Comparison of ENCODE assay signal across 8 cellular contexts in the genomic region with DNA sequence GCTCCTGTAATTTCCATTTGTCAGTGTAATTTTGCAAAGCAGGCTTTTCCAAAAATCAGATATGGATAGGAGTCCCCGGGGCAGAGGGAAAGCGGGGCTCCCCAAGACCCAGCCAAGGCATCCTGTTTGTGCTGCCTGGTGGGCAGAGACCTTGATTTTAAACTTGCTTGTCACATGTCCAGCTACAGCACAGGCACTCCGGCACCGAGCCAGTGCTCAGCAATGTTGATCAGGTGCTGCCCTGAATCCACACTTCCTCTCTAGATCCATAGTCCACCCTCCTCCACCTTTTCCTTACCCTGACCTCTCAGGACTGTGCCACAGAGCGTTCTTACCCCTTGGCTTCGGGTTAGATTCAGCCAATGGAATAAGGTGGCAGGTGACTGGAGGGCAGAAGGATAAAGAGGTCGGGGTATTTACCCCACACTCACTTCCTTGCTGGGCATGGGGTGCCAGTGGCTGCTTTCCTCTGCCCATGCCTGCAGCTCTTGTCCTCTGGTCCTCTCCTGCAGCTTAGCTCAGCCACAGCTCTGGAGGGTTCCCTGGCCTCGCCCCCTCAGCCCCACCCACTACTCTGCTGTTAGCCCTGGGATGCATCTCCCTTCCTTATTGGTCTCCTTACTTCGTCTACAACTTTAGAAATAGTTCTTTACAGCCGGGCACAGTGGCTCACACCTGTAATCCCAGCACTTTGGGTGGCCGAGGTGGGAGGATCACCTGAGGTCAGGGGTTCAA.
DNase-seq lines count a peak whose midpoint lies in the region; ATAC-seq and TF ChIP-seq lines count a peak whose summit lies in the region.

No MANE protein-coding gene starts in this region.

- peaks cover 17% of the 10 kb centered on the region for H3K4me1 ChIP-seq in iPS-20b (ENCODE audit: insufficient read depth, low read length)
- peaks cover 46% of the 10 kb centered on the region for H3K4me1 ChIP-seq in skeletal muscle satellite cell (ENCODE audit: control insufficient read depth, insufficient read depth, low read length)

- no peak for TF ChIP-seq CTCF in progenitor cell of endocrine pancreas (IDR thresholded peaks at IDR 0.05; ENCODE audit: unreplicated experiment)

- intact Hi-C loops in activated T-helper 2 cell treated with anti-CD3 and anti-CD28 coated beads, Interferon-gamma antibody, Interleukin-2, Interleukin-4, amounts not matched to agents 10 μg/mL and 5 μg/mL and 100 μg/mL, durations not matched to agents 14 hours and 24 hours and 36 hours (cut with micrococcal nuclease): no loop called here

- no peaks in the 10 kb centered on the region for H3K36me3 ChIP-seq in H7 (replicated peaks; ENCODE audit: control insufficient read depth, insufficient read depth, low read length)
- no peaks in the 10 kb centered on the region for H3K36me3 ChIP-seq in iPS-20b (ENCODE audit: insufficient read depth, low read depth, low read length)
- no peaks in the 10 kb centered on the region for H3K36me3 ChIP-seq in skeletal muscle satellite cell (ENCODE audit: insufficient read depth, low read length)

- H3K36me3 Mint-ChIP-seq in activated T-helper 2 cell treated with anti-CD3 and anti-CD28 coated beads, Interferon-gamma antibody, Interleukin-2, Interleukin-4, amounts not matched to agents 10 μg/mL and 5 μg/mL and 100 μg/mL, durations not matched to agents 14 hours and 24 hours and 36 hours (ENCODE audit: low read depth): no peaks in the 10 kb centered on the region
- H3K36me3 Mint-ChIP-seq in progenitor cell of endocrine pancreas (ENCODE audit: insufficient read depth): no peaks in the 10 kb centered on the region

- DNase-seq in H7: peak; percentile 60
- DNase-seq in activated T-helper 2 cell treated with anti-CD3 and anti-CD28 coated beads, Interferon-gamma antibody, Interleukin-2, Interleukin-4, amounts not matched to agents 10 μg/mL and 5 μg/mL and 100 μg/mL, durations not matched to agents 14 hours and 24 hours and 36 hours (ENCODE audit: low spot score): no peak
- DNase-seq in progenitor cell of endocrine pancreas (ENCODE audit: low spot score, unreplicated experiment): no peak
- no peak for DNase-seq in UCSD-AML1 (lab: John Stamatoyannopoulos, UW; ENCODE audit: unreplicated experiment)
- no peak for DNase-seq in midbrain (lab: John Stamatoyannopoulos, UW)

- H3K4me3 ChIP-seq in H7 (ENCODE audit: insufficient read depth, low read depth, low read length) (no peak overlapping the region), iPS-20b (ENCODE audit: low read length) (peak overlapping the region; percentile 58; the same call in 1 of the 2 replicates), skeletal muscle satellite cell (ENCODE audit: low read length) (no peak overlapping the region)

- H3K9me3 Mint-ChIP-seq in activated T-helper 2 cell treated with anti-CD3 and anti-CD28 coated beads, Interferon-gamma antibody, Interleukin-2, Interleukin-4, amounts not matched to agents 10 μg/mL and 5 μg/mL and 100 μg/mL, durations not matched to agents 14 hours and 24 hours and 36 hours: no peaks in the 10 kb centered on the region
- no peaks in the 10 kb centered on the region for H3K9me3 Mint-ChIP-seq in progenitor cell of endocrine pancreas (ENCODE audit: low read depth)

- H3K9ac ChIP-seq in iPS-20b (ENCODE audit: low read depth, low read length) (peak overlapping the region; percentile 61; the same call in 1 of the 2 replicates), skeletal muscle satellite cell (ENCODE audit: low read depth, low read length) (peak overlapping the region; percentile 28)

- ATAC-seq in GM18520 (IDR thresholded peaks at IDR 0.05; ENCODE audit: unreplicated experiment): no peak

- peak overlapping the region; percentile 35 for H3K27ac ChIP-seq in iPS-20b (ENCODE audit: low read length)

- H3K9me3 ChIP-seq in iPS-20b (ENCODE audit: insufficient read depth, low read depth, low read length) (no peaks in the 10 kb centered on the region), skeletal muscle satellite cell (replicated peaks; ENCODE audit: low read length) (no peaks in the 10 kb centered on the region)

- H3K27ac Mint-ChIP-seq in activated T-helper 2 cell treated with anti-CD3 and anti-CD28 coated beads, Interferon-gamma antibody, Interleukin-2, Interleukin-4, amounts not matched to agents 10 μg/mL and 5 μg/mL and 100 μg/mL, durations not matched to agents 14 hours and 24 hours and 36 hours: peak overlapping the region; percentile 35
- no peak overlapping the region for H3K27ac Mint-ChIP-seq in progenitor cell of endocrine pancreas

- H3K4me2 ChIP-seq in skeletal muscle satellite cell (ENCODE audit: low read length): no peak overlapping the region

- H3K27me3 ChIP-seq in H7 (ENCODE audit: control insufficient read depth, insufficient read depth, low read length) (no peaks in the 10 kb centered on the region), iPS-20b (ENCODE audit: insufficient read depth, low read length) (no peaks in the 10 kb centered on the region), skeletal muscle satellite cell (ENCODE audit: control insufficient read depth, insufficient read depth, low read length) (no peaks in the 10 kb centered on the region)

- peaks cover 37% of the 10 kb centered on the region for H3K4me1 Mint-ChIP-seq in activated T-helper 2 cell treated with anti-CD3 and anti-CD28 coated beads, Interferon-gamma antibody, Interleukin-2, Interleukin-4, amounts not matched to agents 10 μg/mL and 5 μg/mL and 100 μg/mL, durations not matched to agents 14 hours and 24 hours and 36 hours (ENCODE audit: low read depth)
- peaks cover 18% of the 10 kb centered on the region for H3K4me1 Mint-ChIP-seq in progenitor cell of endocrine pancreas (ENCODE audit: low read depth)

- H3K4me3 Mint-ChIP-seq in activated T-helper 2 cell treated with anti-CD3 and anti-CD28 coated beads, Interferon-gamma antibody, Interleukin-2, Interleukin-4, amounts not matched to agents 10 μg/mL and 5 μg/mL and 100 μg/mL, durations not matched to agents 14 hours and 24 hours and 36 hours (ENCODE audit: low read depth): no peak overlapping the region
- H3K4me3 Mint-ChIP-seq in progenitor cell of endocrine pancreas (ENCODE audit: low read depth): no peak overlapping the region

- no peaks in the 10 kb centered on the region for H3K27me3 Mint-ChIP-seq in activated T-helper 2 cell treated with anti-CD3 and anti-CD28 coated beads, Interferon-gamma antibody, Interleukin-2, Interleukin-4, amounts not matched to agents 10 μg/mL and 5 μg/mL and 100 μg/mL, durations not matched to agents 14 hours and 24 hours and 36 hours (ENCODE audit: low read depth)
- H3K27me3 Mint-ChIP-seq in progenitor cell of endocrine pancreas: no peaks in the 10 kb centered on the region
